ENCODE assay signal across 17 cellular contexts in the genomic region with DNA sequence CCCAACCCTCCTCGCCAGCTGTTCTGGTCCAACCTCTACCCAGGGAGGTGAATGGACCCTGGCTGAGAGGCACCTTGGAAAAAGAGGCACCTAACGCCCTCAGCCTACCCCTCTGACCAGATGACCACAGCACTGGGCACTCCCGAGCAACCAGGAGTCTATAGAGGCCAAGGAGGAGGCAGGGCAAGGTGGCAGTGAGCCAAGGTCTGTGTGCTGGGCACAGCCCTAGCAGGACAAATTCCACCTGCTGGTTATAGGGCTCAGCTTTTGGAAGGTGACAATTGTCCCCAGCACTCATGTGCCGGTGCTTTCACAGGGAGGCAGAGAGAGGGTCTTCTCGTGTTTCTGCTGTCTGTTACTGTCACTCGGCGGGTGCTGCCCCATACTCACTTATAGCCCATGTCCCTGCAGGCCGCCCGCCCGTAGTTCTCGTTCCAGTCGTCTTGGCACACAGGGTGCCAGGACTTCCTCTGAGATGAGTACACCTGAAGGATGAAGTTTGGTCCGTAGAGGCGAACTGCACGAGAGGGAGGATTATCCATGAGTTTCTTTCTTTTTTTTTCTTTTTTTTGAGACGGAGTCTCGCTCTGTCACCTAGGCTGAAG. TPM values are rescaled to one million over a fixed set of nuclear protein-coding genes. Genes with fewer than 3 reads are reported as not detected.
DNase-seq lines count a peak whose midpoint lies in the region; ATAC-seq, FAIRE-seq and TF ChIP-seq lines count a peak whose summit lies in the region.
"Had no signal": no experiment of that assay in that cellular context is flagged by ENCODE, and none has a peak within 500 bp of the region (broad histone marks: within the 10 kb centered on the region; RNA-seq: fewer than 3 reads in every experiment).

No MANE protein-coding gene starts in this region.

- H3K9ac ChIP-seq in liver (ENCODE audit: low read depth in 1 of 2, low read length in 2 of 2) (no peak overlapping the region), HepG2 (ENCODE audit: insufficient read depth, low read depth, low read length) (no peak overlapping the region)
- H3K9ac ChIP-seq: BLaER1 treated with 17β-estradiol and CSF1 and Interleukin-3, amounts not matched to agents 10 nM and 100 nM had no signal

- TF ChIP-seq EP300 in HepG2 (IDR thresholded peaks at IDR 0.05; ENCODE audit: low read depth in 2 of 2, low read length in 2 of 2) (no peak), HepG2 (CRISPR knock-in tag; IDR thresholded peaks at IDR 0.05; ENCODE audit: borderline replicate concordance) (no peak)

- WGBS in liver: 54% methylated on average over 17 of the region's 17 CpGs
- 85% methylated on average over 16 of the region's 17 CpGs for WGBS in HepG2 (ENCODE audit: low lambda C conversion rate)
- 62 to 63% methylated on average over 16 to 17 of the region's 17 CpGs for WGBS in pancreas, 2 donors

- FAIRE-seq in HepG2 (lab: Jason Lieb, UNC) (no peak), pancreas (lab: Jason Lieb, UNC) (no peak)

- H3K79me2 ChIP-seq in HepG2 (ENCODE audit: insufficient read depth, low read length): no peaks in the 10 kb centered on the region

- no peak overlapping the region for H2AFZ ChIP-seq in HepG2 (ENCODE audit: low read length)

- no peak overlapping the region for H3K4me2 ChIP-seq in HepG2 (ENCODE audit: low read depth, low read length)
- H3K4me2 ChIP-seq: BLaER1 treated with 17β-estradiol and CSF1 and Interleukin-3, amounts not matched to agents 10 nM and 100 nM had no signal

- intact Hi-C loops in HepG2 (cut with micrococcal nuclease; ENCODE audit: unreplicated experiment): no loop called here
- intact Hi-C loops in pancreas (cut with DNase I): no loop called here
- intact Hi-C loops in upper lobe of right lung (cut with DNase I): no loop called here

- H4K20me1 ChIP-seq in HepG2 (ENCODE audit: insufficient read depth, low read length): no peaks in the 10 kb centered on the region
- H4K20me1 ChIP-seq: BLaER1 treated with 17β-estradiol and CSF1 and Interleukin-3, amounts not matched to agents 10 nM and 100 nM had no signal

- peak overlapping the region in 1 of 3 donors; percentile 8 for H3K4me3 ChIP-seq in liver (ENCODE audit: low read depth in 1 of 3, low read length in 3 of 3)
- no peak overlapping the region for H3K4me3 ChIP-seq in HepG2 (replicated peaks in 1 of 3; ENCODE audit: insufficient read depth in 1 of 3, low read depth in 2 of 3, low read length in 3 of 3)
- H3K4me3 ChIP-seq in pancreas: no peak overlapping the region
- H3K4me3 ChIP-seq in upper lobe of right lung: no peak overlapping the region
- H3K4me3 ChIP-seq: BLaER1 treated with 17β-estradiol and CSF1 and Interleukin-3, amounts not matched to agents 10 nM and 100 nM had no signal

- H3K36me3 ChIP-seq in liver (ENCODE audit: control insufficient read depth in 4 of 4, insufficient read depth in 3 of 4, low read depth in 1 of 4, low read length in 3 of 4) (peaks cover 0 to 13% (median 5%) of the 10 kb centered on the region in 4 donors), HepG2 (replicated peaks in 1 of 2; ENCODE audit: control insufficient read depth in 1 of 2, insufficient read depth in 2 of 2, low read length in 2 of 2) (no peaks in the 10 kb centered on the region), pancreas (peaks cover 0 to 63% (median 0%) of the 10 kb centered on the region in 3 donors), upper lobe of right lung (no peaks in the 10 kb centered on the region)
- H3K36me3 ChIP-seq: BLaER1 treated with 17β-estradiol and CSF1 and Interleukin-3, amounts not matched to agents 10 nM and 100 nM had no signal

- no TSS peak for BruUV-seq in HepG2 (replicated peaks; lab: Mats Ljungman, UMichigan)

- H3K9me3 ChIP-seq in liver (ENCODE audit: control insufficient read depth in 4 of 4, low read length in 3 of 4): no peaks in the 10 kb centered on the region
- no peaks in the 10 kb centered on the region for H3K9me3 ChIP-seq in HepG2 (ENCODE audit: low read length)
- H3K9me3 ChIP-seq in pancreas: no peaks in the 10 kb centered on the region
- H3K9me3 ChIP-seq in upper lobe of right lung: no peaks in the 10 kb centered on the region
- H3K9me3 ChIP-seq: BLaER1 treated with 17β-estradiol and CSF1 and Interleukin-3, amounts not matched to agents 10 nM and 100 nM had no signal

- DNase-seq in HepG2 (ENCODE audit: low spot score): no peak
- peak; percentile 90 for DNase-seq in left lobe of liver (ENCODE audit: low spot score)
- peak; percentile 65 to 89 (median 78) for DNase-seq in pancreas
- peak; percentile 76 for DNase-seq in upper lobe of right lung
- DNase-seq in activated CD8-positive, alpha-beta memory T cell treated with anti-CD3 and anti-CD28 coated beads, Interleukin-2, amount 50 U/mL, for 4 hours: no peak
- no peak for DNase-seq in DMS153 treated with DMSO at 0.1 percent for 48 hours (lab: John Stamatoyannopoulos, UW; ENCODE audit: unreplicated experiment)
- DNase-seq in NCI-H748 treated with DMSO at 0.1 percent for 48 hours (lab: John Stamatoyannopoulos, UW): no peak
- DNase-seq: EL, H9, MV-4-11, NCI-H1436 treated with DMSO at 0.1 percent for 48 hours, NCI-H2081 treated with DMSO at 0.1 percent for 48 hours, NCI-H524 had no signal

- no peak for ATAC-seq in HepG2
- ATAC-seq in left lobe of liver: peak; percentile 82
- ATAC-seq in pancreas: peak; percentile 44 to 57 (median 54)
- ATAC-seq in upper lobe of right lung: peak; percentile 37

- H3K4me1 ChIP-seq in liver (ENCODE audit: control insufficient read depth in 4 of 4, insufficient read depth in 4 of 4, low read length in 3 of 4): peaks cover 10 to 31% (median 20%) of the 10 kb centered on the region in 4 donors
- H3K4me1 ChIP-seq in HepG2 (ENCODE audit: insufficient read depth, low read length): peaks cover 23% of the 10 kb centered on the region
- peaks cover 35 to 40% (median 36%) of the 10 kb centered on the region in 3 donors for H3K4me1 ChIP-seq in pancreas
- H3K4me1 ChIP-seq in upper lobe of right lung: peaks cover 21% of the 10 kb centered on the region

- TF ChIP-seq RAD21 in liver (IDR thresholded peaks at IDR 0.05) (peak; percentile 58 to 74), HepG2 (CRISPR knock-in tag; IDR thresholded peaks at IDR 0.05) (no peak)

- TF ChIP-seq CTCF in liver (IDR thresholded peaks at IDR 0.05; ENCODE audit: low read depth, low read length, missing input control): peak; percentile 16
- TF ChIP-seq CTCF in HepG2 (CRISPR knock-in tag; IDR thresholded peaks at IDR 0.05): no peak
- TF ChIP-seq CTCF in pancreas (IDR thresholded peaks at IDR 0.05): no peak
- no peak for TF ChIP-seq CTCF in upper lobe of right lung (IDR thresholded peaks at IDR 0.05)

- H3K27ac ChIP-seq in liver (ENCODE audit: low read depth in 1 of 2, low read length in 2 of 2) (no peak overlapping the region), HepG2 (ENCODE audit: extremely low read length, insufficient read depth, low read length) (no peak overlapping the region), pancreas (peak overlapping the region in 2 of 4 donors; percentile 28 to 30), upper lobe of right lung (peak overlapping the region; percentile 71)
- H3K27ac ChIP-seq: BLaER1 treated with 17β-estradiol and CSF1 and Interleukin-3, amounts not matched to agents 10 nM and 100 nM had no signal

- TF ChIP-seq POLR2A in HepG2 (IDR thresholded peaks at IDR 0.05; ENCODE audit: insufficient read depth in 1 of 2, low read depth in 2 of 2, low read length in 2 of 2): no peak

- in situ Hi-C loops in HepG2 (cut with HindIII; ENCODE audit: extremely low pct_ligation_motif_present, low pct_unique_long_range_greater_than_20kb): no loop called here

- CTCF ChIA-PET in HepG2 (lab: Yijun Ruan, JAX; ENCODE audit: low intra/inter-chr PET ratio, low total read pairs): no interaction called here

- POLR2A ChIA-PET in HepG2 (lab: Yijun Ruan, JAX): no interaction called here

- H3K27me3 ChIP-seq in liver (ENCODE audit: control insufficient read depth in 4 of 4, insufficient read depth in 4 of 4, low read length in 3 of 4) (no peaks in the 10 kb centered on the region), HepG2 (ENCODE audit: control insufficient read depth in 1 of 2, insufficient read depth in 2 of 2, low read length in 2 of 2) (no peaks in the 10 kb centered on the region), pancreas (no peaks in the 10 kb centered on the region), upper lobe of right lung (no peaks in the 10 kb centered on the region)
- H3K27me3 ChIP-seq: BLaER1 treated with 17β-estradiol and CSF1 and Interleukin-3, amounts not matched to agents 10 nM and 100 nM had no signal

RNA-seq across cellular contexts. Expression of gene TMPRSS2, which starts 27.8 kb away (rescaled TPM):
- total RNA-seq in liver: 10 to 100 TPM in 1 of 2 donors, under 1 TPM in 1; 0.14 to 32.0 TPM
- polyA plus RNA-seq in liver: 10 to 100 TPM in 1 of 2 donors, 1 to 10 TPM in 1; 4.6 to 18.2 TPM
- total RNA-seq in HepG2 (2016; rRNA removed; fragmentation: Illumina TruSeq; extraction: Trizol): 0.86 and 1.8 TPM in 2 replicates
- total RNA-seq in HepG2 (2016; cell fraction: cytosol; rRNA removed; fragmentation: Illumina TruSeq; extraction: Trizol; ENCODE audit: low read depth): 0.20 and 0.62 TPM in 2 replicates
- total RNA-seq in HepG2 (2016; cell fraction: insoluble cytoplasmic fraction; rRNA removed; fragmentation: Illumina TruSeq; extraction: Trizol): 0.98 and 1.7 TPM in 2 replicates
- 0.93 and 0.96 TPM in 2 replicates for total RNA-seq in HepG2 (2016; cell fraction: membrane; rRNA removed; fragmentation: Illumina TruSeq; extraction: Trizol)
- total RNA-seq in HepG2 (2016; cell fraction: nucleus; rRNA removed; fragmentation: Illumina TruSeq; extraction: Trizol): 1.4 and 2.2 TPM in 2 replicates
- polyA plus RNA-seq in HepG2 (2011; rRNA removed): 1.7 and 1.9 TPM in 2 replicates
- 1.2 and 1.5 TPM in 2 replicates for polyA plus RNA-seq in HepG2 (2011; cell fraction: cytosol; rRNA removed)
- polyA plus RNA-seq in HepG2 (2011; cell fraction: nucleus; rRNA removed): 1.3 TPM in 2 replicates
- 3.7 and 4.1 TPM in 2 replicates for polyA plus RNA-seq in HepG2 (2012)
- polyA plus RNA-seq in HepG2 (2016; cell fraction: cytosol; fragmentation: Illumina TruSeq; extraction: Trizol; ENCODE audit: low read depth): 0.32 and 0.38 TPM in 2 replicates
- 0.76 and 0.89 TPM in 2 replicates for polyA plus RNA-seq in HepG2 (2016; cell fraction: insoluble cytoplasmic fraction; fragmentation: Illumina TruSeq; extraction: Trizol; ENCODE audit: low read depth)
- 0.26 and 0.73 TPM in 2 replicates for polyA plus RNA-seq in HepG2 (2016; cell fraction: membrane; fragmentation: Illumina TruSeq; extraction: Trizol; ENCODE audit: low read depth)
- 2.7 and 3.0 TPM in 2 replicates for polyA plus RNA-seq in HepG2 (2016; cell fraction: nucleus; fragmentation: Illumina TruSeq; extraction: Trizol; ENCODE audit: insufficient read depth, low read depth)
- polyA minus RNA-seq in HepG2 (2011; rRNA and poly(A)+ RNA removed; ENCODE audit: low replicate concordance): 2.6 TPM in 1 of 2 replicates, not detected in the other
- polyA minus RNA-seq in HepG2 (2011; cell fraction: cytosol; rRNA and poly(A)+ RNA removed): 0.89 and 0.97 TPM in 2 replicates
- polyA minus RNA-seq in HepG2 (2011; cell fraction: nucleus; rRNA and poly(A)+ RNA removed): 1.2 and 2.0 TPM in 2 replicates
- total RNA-seq in left lobe of liver: 21.5 TPM
- total RNA-seq in pancreas: 10 to 100 TPM; 44.9 to 88.8 (median 75.2) TPM
- polyA plus RNA-seq in pancreas: 10 to 100 TPM; 42.2 to 65.1 TPM
- total RNA-seq in upper lobe of right lung: 83.6 TPM
- total RNA-seq: A172, LHCN-M2 had no signal

RNA-seq across cellular contexts. Expression of gene MX1, which starts 54.1 kb away (rescaled TPM):
- total RNA-seq in liver (10 to 100 TPM; 15.1 to 21.3 TPM), HepG2 (2016; rRNA removed; fragmentation: Illumina TruSeq; extraction: Trizol) (5.8 and 6.5 TPM in 2 replicates), left lobe of liver (8.5 TPM), pancreas (10 to 100 TPM in 3 of 6 donors, 1 to 10 TPM in 3; 4.9 to 21.4 (median 10.0) TPM), upper lobe of right lung (142 TPM)
- polyA plus RNA-seq in liver (10 to 100 TPM; 16.3 to 19.7 TPM), HepG2 (2011; rRNA removed) (2.6 and 4.1 TPM in 2 replicates), pancreas (10 to 100 TPM; 10.3 to 12.0 TPM)
- 0.91 and 1.5 TPM in 2 replicates for total RNA-seq in HepG2 (2016; cell fraction: cytosol; rRNA removed; fragmentation: Illumina TruSeq; extraction: Trizol; ENCODE audit: low read depth)
- total RNA-seq in HepG2 (2016; cell fraction: insoluble cytoplasmic fraction; rRNA removed; fragmentation: Illumina TruSeq; extraction: Trizol): 4.7 and 6.3 TPM in 2 replicates
- total RNA-seq in HepG2 (2016; cell fraction: membrane; rRNA removed; fragmentation: Illumina TruSeq; extraction: Trizol): 2.0 and 2.5 TPM in 2 replicates
- 5.1 and 6.0 TPM in 2 replicates for total RNA-seq in HepG2 (2016; cell fraction: nucleus; rRNA removed; fragmentation: Illumina TruSeq; extraction: Trizol)
- 1.9 and 3.3 TPM in 2 replicates for polyA plus RNA-seq in HepG2 (2011; cell fraction: cytosol; rRNA removed)
- polyA plus RNA-seq in HepG2 (2011; cell fraction: nucleus; rRNA removed): 10.6 and 13.3 TPM in 2 replicates
- polyA plus RNA-seq in HepG2 (2012): 3.1 and 3.2 TPM in 2 replicates
- polyA plus RNA-seq in HepG2 (2016; cell fraction: cytosol; fragmentation: Illumina TruSeq; extraction: Trizol; ENCODE audit: low read depth): 0.67 and 0.69 TPM in 2 replicates
- polyA plus RNA-seq in HepG2 (2016; cell fraction: insoluble cytoplasmic fraction; fragmentation: Illumina TruSeq; extraction: Trizol; ENCODE audit: low read depth): 4.3 and 4.6 TPM in 2 replicates
- 1.1 and 1.5 TPM in 2 replicates for polyA plus RNA-seq in HepG2 (2016; cell fraction: membrane; fragmentation: Illumina TruSeq; extraction: Trizol; ENCODE audit: low read depth)
- polyA plus RNA-seq in HepG2 (2016; cell fraction: nucleus; fragmentation: Illumina TruSeq; extraction: Trizol; ENCODE audit: insufficient read depth, low read depth): 6.6 and 7.4 TPM in 2 replicates
- 6.7 and 7.0 TPM in 2 replicates for polyA minus RNA-seq in HepG2 (2011; rRNA and poly(A)+ RNA removed; ENCODE audit: low replicate concordance)
- polyA minus RNA-seq in HepG2 (2011; cell fraction: cytosol; rRNA and poly(A)+ RNA removed): 2.9 and 4.3 TPM in 2 replicates
- polyA minus RNA-seq in HepG2 (2011; cell fraction: nucleus; rRNA and poly(A)+ RNA removed): 8.6 and 13.1 TPM in 2 replicates

Comparison
In these comparisons a context has a peak if more than half of its experiments do, and no peak if none do; other contexts are left out.
1. DNase-seq: peak in left lobe of liver (single experiment), pancreas (6 of 6) and upper lobe of right lung (single experiment); none in HepG2 (single experiment), activated CD8-positive, alpha-beta memory T cell treated with anti-CD3 and anti-CD28 coated beads, Interleukin-2, amount 50 U/mL, for 4 hours (single experiment), DMS153 treated with DMSO at 0.1 percent for 48 hours (single experiment) and NCI-H748 treated with DMSO at 0.1 percent for 48 hours (single experiment).